Comparison of ENCODE assay signal across 24 cellular contexts in genomic region chr15:98523912-98524255, GRCh38.
DNase-seq lines count a peak whose midpoint lies in the region; ATAC-seq and TF ChIP-seq lines count a peak whose summit lies in the region.
"Had no signal": no experiment of that assay in that cellular context is flagged by ENCODE, and none has a peak within 500 bp of the region (broad histone marks: within the 10 kb centered on the region; RNA-seq: fewer than 3 reads in every experiment).

No MANE protein-coding gene starts in this region.

- no peak overlapping the region for H3K9ac ChIP-seq in neuronal stem cell (ENCODE audit: low read depth, low read length, poor library complexity)
- H3K9ac ChIP-seq: KMS-11 had no signal

- H3K27ac Mint-ChIP-seq in brain, result peak overlapping the region in 4 of 5 experiments; percentile 50 to 75 (median 61)
- peak overlapping the region; percentile 44 for H3K27ac Mint-ChIP-seq in mesothelial cell of epicardium
- H3K27ac Mint-ChIP-seq: CD8-positive, alpha-beta T cell had no signal

- H3K36me3 Mint-ChIP-seq in brain, result no peaks in the 10 kb centered on the region
- no peaks in the 10 kb centered on the region for H3K36me3 Mint-ChIP-seq in mesothelial cell of epicardium
- H3K36me3 Mint-ChIP-seq: CD8-positive, alpha-beta T cell had no signal

- H2BK12ac ChIP-seq in neuronal stem cell (ENCODE audit: low read length), result no peak overlapping the region

- H3K9me3 Mint-ChIP-seq in brain (peaks cover 0 to 4% (median 0%) of the 10 kb centered on the region in 5 experiments), mesothelial cell of epicardium (no peaks in the 10 kb centered on the region)
- H3K9me3 Mint-ChIP-seq: CD8-positive, alpha-beta T cell had no signal

- H3K9me3 ChIP-seq in neuronal stem cell (replicated peaks in 1 of 2; ENCODE audit: control insufficient read depth in 2 of 2, insufficient read depth in 1 of 2, low read depth in 1 of 2, low read length in 2 of 2) (no peaks in the 10 kb centered on the region), mucosa of descending colon (no peaks in the 10 kb centered on the region)
- H3K9me3 ChIP-seq: Caco-2, SJSA1 had no signal

- H3K4ac ChIP-seq in neuronal stem cell (ENCODE audit: low read length), result no peak overlapping the region

- no peak overlapping the region for H3K27ac ChIP-seq in neuronal stem cell (replicated peaks; ENCODE audit: low read length)
- H3K27ac ChIP-seq: KMS-11, SJSA1 had no signal

- WGBS in neuronal stem cell (ENCODE audit: extremely low coverage in 2 of 2, insufficient read length in 2 of 2, insufficient replicate concordance in 1 of 2), 2 donors, result no CpG with 5 or more reads among the region's 6 CpGs

- H3K27me3 Mint-ChIP-seq in brain (peaks cover 7% of the 10 kb centered on the region), mesothelial cell of epicardium (ENCODE audit: low read depth) (peaks cover 4% of the 10 kb centered on the region)

- peaks cover 1% of the 10 kb centered on the region for H3K79me1 ChIP-seq in neuronal stem cell (ENCODE audit: low read depth, low read length)

- TF ChIP-seq CTCF in brain (conservative IDR thresholded peaks at IDR 0.05), result no peak
- TF ChIP-seq CTCF in mesothelial cell of epicardium (IDR thresholded peaks at IDR 0.05; ENCODE audit: unreplicated experiment), result no peak
- TF ChIP-seq CTCF in mucosa of descending colon (IDR thresholded peaks at IDR 0.05), result no peak

- no peak overlapping the region for H2BK5ac ChIP-seq in neuronal stem cell (ENCODE audit: low read length)

- no peaks in the 10 kb centered on the region for H3K36me3 ChIP-seq in neuronal stem cell (replicated peaks in 1 of 2; ENCODE audit: control insufficient read depth in 2 of 2, insufficient read depth in 2 of 2, low read length in 2 of 2)
- H3K36me3 ChIP-seq in mucosa of descending colon (ENCODE audit: low read depth), result no peaks in the 10 kb centered on the region
- H3K36me3 ChIP-seq: SJSA1 had no signal

- no peak overlapping the region for H2BK120ac ChIP-seq in neuronal stem cell (ENCODE audit: low read depth, low read length)

- no peak overlapping the region for H4K8ac ChIP-seq in neuronal stem cell (ENCODE audit: low read depth, low read length)

- peaks cover 0 to 2% (median 0%) of the 10 kb centered on the region in 3 experiments for H3K27me3 ChIP-seq in neuronal stem cell (ENCODE audit: control insufficient read depth in 3 of 3, insufficient read depth in 3 of 3, low read depth in 1 of 3, low read length in 3 of 3)

- no peak overlapping the region for H4K91ac ChIP-seq in neuronal stem cell (ENCODE audit: low read depth, low read length, poor library complexity)

- H2AFZ ChIP-seq in neuronal stem cell (ENCODE audit: low read length), result peak overlapping the region; percentile 83

- no peak overlapping the region for H3K14ac ChIP-seq in neuronal stem cell (ENCODE audit: low read length)

- no peak for ATAC-seq in mucosa of descending colon
- ATAC-seq: CD8-positive, alpha-beta T cell; HCT116 had no signal

- peaks cover 17% of the 10 kb centered on the region for H3K4me1 Mint-ChIP-seq in brain
- H3K4me1 Mint-ChIP-seq in mesothelial cell of epicardium, result peaks cover 10% of the 10 kb centered on the region

- H3K23ac ChIP-seq in neuronal stem cell (ENCODE audit: low read depth, low read length, poor library complexity), result no peak overlapping the region

- intact Hi-C loops in mucosa of descending colon (cut with DNase I, micrococcal nuclease), result loop anchor here in 1 of 2 donors (10.0 kb wide), 1 partner anchor 551 kb away; no protein-coding TSS in a partner anchor

- H3K4me3 ChIP-seq in neuronal stem cell (ENCODE audit: low read length in 2 of 2) (peak overlapping the region in 1 of 2 donors; percentile 3), mucosa of descending colon (no peak overlapping the region)
- H3K4me3 ChIP-seq: SJSA1 had no signal

- DNase-seq in mesothelial cell of epicardium (ENCODE audit: low spot score in 2 of 2, unreplicated experiment in 2 of 2) (no peak), neuronal stem cell (ENCODE audit: low spot score) (no peak), ureter (ENCODE audit: low spot score) (no peak), GM03348 (ENCODE audit: low spot score) (no peak), mucosa of descending colon (no peak), LoVo (ENCODE audit: low spot score) (no peak)
- DNase-seq: C1 segment of cervical spinal cord; Caco-2; CD8-positive, alpha-beta T cell; DMS 273 treated with DMSO at 0.1 percent for 48 hours; DMS79 treated with DMSO at 0.1 percent for 48 hours; GF-D8; GOT3; IMR-90; NCI-H1048; NCI-H1417; NCI-H1694; NCI-H2029 treated with DMSO at 0.1 percent for 48 hours; NCI-H526 treated with DMSO at 0.1 percent for 48 hours; Right ventricle myocardium superior had no signal

- peak overlapping the region in 2 of 5 experiments; percentile 19 to 64 for H3K4me3 Mint-ChIP-seq in brain
- H3K4me3 Mint-ChIP-seq in mesothelial cell of epicardium, result no peak overlapping the region
- H3K4me3 Mint-ChIP-seq: CD8-positive, alpha-beta T cell had no signal

- no peak overlapping the region for H2AK5ac ChIP-seq in neuronal stem cell (ENCODE audit: low read depth, low read length)

- H3K18ac ChIP-seq in neuronal stem cell (ENCODE audit: low read length), result peak overlapping the region; percentile 33

- no peak overlapping the region for H3K4me2 ChIP-seq in neuronal stem cell (ENCODE audit: insufficient read depth, low read length, poor library complexity, severe bottlenecking)
- H3K4me2 ChIP-seq: KMS-11 had no signal

- peak overlapping the region; percentile 56 for H2BK15ac ChIP-seq in neuronal stem cell (ENCODE audit: low read length)

- H3K4me1 ChIP-seq in neuronal stem cell (ENCODE audit: control insufficient read depth in 2 of 2, insufficient read depth in 1 of 2, low read depth in 1 of 2, low read length in 2 of 2) (peaks cover 8 to 11% of the 10 kb centered on the region in 2 donors), mucosa of descending colon (ENCODE audit: low read depth) (no peaks in the 10 kb centered on the region)
- H3K4me1 ChIP-seq: Caco-2 had no signal
